Comparison of ENCODE assay signal across 8 cellular contexts in the genomic region with DNA sequence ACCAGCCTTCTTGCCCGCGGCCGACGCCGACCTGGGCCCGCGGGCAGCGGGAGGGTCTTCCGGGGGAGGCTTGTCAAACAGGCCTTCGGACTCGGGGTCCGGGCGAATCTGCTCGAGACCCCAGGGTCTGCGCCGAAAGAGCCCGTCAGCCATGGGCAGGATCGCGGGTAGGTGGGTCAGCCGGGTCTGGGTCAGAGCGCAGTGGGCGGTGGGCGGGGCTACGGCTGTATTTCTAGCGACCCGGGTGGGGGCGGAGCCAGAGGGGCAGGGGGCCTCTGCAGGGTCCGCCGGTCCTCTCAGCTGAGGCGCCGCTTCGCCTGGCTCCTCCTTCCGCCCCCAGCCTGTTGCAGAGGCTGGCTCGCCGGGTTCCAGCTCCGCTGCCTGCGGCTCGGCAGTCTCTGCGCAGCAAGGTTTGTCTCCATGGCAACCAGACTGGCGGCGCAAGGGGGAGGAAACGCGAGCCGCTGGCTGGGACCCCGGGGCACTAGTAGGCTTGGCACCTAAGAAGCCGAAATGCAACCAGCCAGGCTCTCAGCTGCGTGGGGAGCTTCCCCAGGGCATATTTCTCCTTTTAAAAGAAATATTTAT. TPM values are rescaled to one million over a fixed set of nuclear protein-coding genes. Genes with fewer than 3 reads are reported as not detected.
DNase-seq lines count a peak whose midpoint lies in the region; ATAC-seq and TF ChIP-seq lines count a peak whose summit lies in the region.

No MANE protein-coding gene starts in this region.

- peaks cover 0 to 38% (median 12%) of the 10 kb centered on the region in 11 experiments; a peak in 12 of 22 replicates for H3K36me3 ChIP-seq in BLaER1 treated with 17β-estradiol and CSF1 and Interleukin-3, amounts not matched to agents 10 nM and 100 nM
- H3K36me3 ChIP-seq in NT2/D1 (ENCODE audit: insufficient read depth, insufficient read length, low read length) (no peaks in the 10 kb centered on the region), esophagus squamous epithelium (peaks cover 0 to 13% (median 0%) of the 10 kb centered on the region in 3 donors), mucosa of stomach (ENCODE audit: control insufficient read depth, insufficient read depth, low read length) (no peaks in the 10 kb centered on the region)

- peak overlapping the region; percentile 48 to 74 (median 65) for H3K4me3 ChIP-seq in BLaER1 treated with 17β-estradiol and CSF1 and Interleukin-3, amounts not matched to agents 10 nM and 100 nM
- H3K4me3 ChIP-seq in NT2/D1 (ENCODE audit: insufficient read length, low read depth) (peak overlapping the region; percentile 43), esophagus squamous epithelium (peak overlapping the region; percentile 35 to 76 (median 55)), mucosa of stomach (ENCODE audit: low read length) (no peak overlapping the region)

- DNase-seq in NT2/D1 (ENCODE audit: low read depth, low spot score) (peak; percentile 79), activated T-helper 1 cell treated with Interleukin-2 at 50 U/mL for 16 hours (ENCODE audit: low read depth) (peak; percentile 66), esophagus squamous epithelium (lab: John Stamatoyannopoulos, UW) (no peak)
- peak; percentile 35 to 50 for DNase-seq in stimulated activated CD8-positive, alpha-beta memory T cell treated with anti-CD3 and anti-CD28 coated beads, Interleukin-4, amount 100 ng/mL, for 1 hour (ENCODE audit: low read depth in 2 of 2, low spot score in 1 of 2)

- H3K27ac ChIP-seq in BLaER1 treated with 17β-estradiol and CSF1 and Interleukin-3, amounts not matched to agents 10 nM and 100 nM: peak overlapping the region in 1 of 11 experiments; percentile 28; a peak in 1 of 22 replicates
- peak overlapping the region in 3 of 4 donors; percentile 45 to 68 (median 45) for H3K27ac ChIP-seq in esophagus squamous epithelium

- H3K4me1 ChIP-seq in BLaER1 treated with 17β-estradiol and CSF1 and Interleukin-3, amounts not matched to agents 10 nM and 100 nM: peaks cover 16 to 29% (median 28%) of the 10 kb centered on the region in 10 experiments
- no peaks in the 10 kb centered on the region for H3K4me1 ChIP-seq in NT2/D1 (ENCODE audit: insufficient read depth, insufficient read length)
- H3K4me1 ChIP-seq in esophagus squamous epithelium: peaks cover 7 to 20% (median 8%) of the 10 kb centered on the region in 3 donors
- H3K4me1 ChIP-seq in mucosa of stomach (ENCODE audit: control insufficient read depth, insufficient read depth, low read length): no peaks in the 10 kb centered on the region

- H3K4me2 ChIP-seq in BLaER1 treated with 17β-estradiol and CSF1 and Interleukin-3, amounts not matched to agents 10 nM and 100 nM: peak overlapping the region; percentile 92 to 100 (median 98)

- ATAC-seq in HG02938 (IDR thresholded peaks at IDR 0.05; ENCODE audit: unreplicated experiment) (peak; percentile 58), GM21529 (IDR thresholded peaks at IDR 0.05; ENCODE audit: unreplicated experiment) (no peak)

- 3 to 9% methylated on average over 4 to 23 of the region's 47 CpGs for WGBS in esophagus squamous epithelium, 2 donors

- no peaks in the 10 kb centered on the region for H3K9me3 ChIP-seq in BLaER1 treated with 17β-estradiol and CSF1 and Interleukin-3, amounts not matched to agents 10 nM and 100 nM (replicated peaks in 1 of 11)
- no peaks in the 10 kb centered on the region for H3K9me3 ChIP-seq in NT2/D1 (ENCODE audit: insufficient read depth, low read length)
- no peaks in the 10 kb centered on the region for H3K9me3 ChIP-seq in esophagus squamous epithelium
- H3K9me3 ChIP-seq in mucosa of stomach (ENCODE audit: control insufficient read depth, low read length): no peaks in the 10 kb centered on the region

- TF ChIP-seq CTCF in esophagus squamous epithelium (IDR thresholded peaks at IDR 0.05): no peak

- H3K9ac ChIP-seq in BLaER1 treated with 17β-estradiol and CSF1 and Interleukin-3, amounts not matched to agents 10 nM and 100 nM: peak overlapping the region; percentile 20 to 77 (median 64); a peak in 21 of 22 replicates
- H3K9ac ChIP-seq in NT2/D1 (ENCODE audit: insufficient read length, low read depth) (peak overlapping the region; percentile 56), mucosa of stomach (ENCODE audit: low read length) (peak overlapping the region; percentile 59)

- H3K27me3 ChIP-seq in BLaER1 treated with 17β-estradiol and CSF1 and Interleukin-3, amounts not matched to agents 10 nM and 100 nM: peaks cover 21 to 26% (median 23%) of the 10 kb centered on the region in 11 experiments
- peaks cover 22% of the 10 kb centered on the region for H3K27me3 ChIP-seq in NT2/D1 (ENCODE audit: insufficient read depth, insufficient read length)
- peaks cover 0 to 25% (median 0%) of the 10 kb centered on the region in 4 donors for H3K27me3 ChIP-seq in esophagus squamous epithelium
- H3K27me3 ChIP-seq in mucosa of stomach (ENCODE audit: control insufficient read depth, insufficient read depth, low read length): peaks cover 24% of the 10 kb centered on the region

- intact Hi-C loops in esophagus squamous epithelium (cut with DNase I): no loop called here

- H4K20me1 ChIP-seq in BLaER1 treated with 17β-estradiol and CSF1 and Interleukin-3, amounts not matched to agents 10 nM and 100 nM: peaks cover 0 to 58% (median 20%) of the 10 kb centered on the region in 11 experiments; a peak in 14 of 22 replicates

- TF ChIP-seq POLR2A in esophagus squamous epithelium (IDR thresholded peaks at IDR 0.05): no peak

RNA-seq across cellular contexts. Expression of gene MIS12, which starts 14.5 kb away (rescaled TPM):
- total RNA-seq in esophagus squamous epithelium: 10 to 100 TPM in 3 of 4 donors, 1 to 10 TPM in 1; 6.2 to 28.8 (median 14.8) TPM

RNA-seq across cellular contexts. Expression of gene DERL2, which starts 14.9 kb away (rescaled TPM):
- total RNA-seq in esophagus squamous epithelium: 10 to 100 TPM; 28.2 to 48.8 (median 38.1) TPM

RNA-seq across cellular contexts. Expression of gene DHX33, which starts 32.1 kb away (rescaled TPM):
- 10 to 100 TPM in 2 of 4 donors, 1 to 10 TPM in 2; 5.2 to 13.9 (median 8.8) TPM for total RNA-seq in esophagus squamous epithelium
